ENCODE assay signal across 9 cellular contexts in genomic region chr16:49701867-49702494, GRCh38.
DNase-seq lines count a peak whose midpoint lies in the region; FAIRE-seq and TF ChIP-seq lines count a peak whose summit lies in the region.
"Had no signal": no experiment of that assay in that cellular context is flagged by ENCODE, and none has a peak within 500 bp of the region (broad histone marks: within the 10 kb centered on the region; RNA-seq: fewer than 3 reads in every experiment).

No MANE protein-coding gene starts in this region.

- no peak overlapping the region for H3K9ac ChIP-seq in SK-N-MC (ENCODE audit: insufficient read length)

- TF ChIP-seq CTCF in right atrium auricular region (IDR thresholded peaks at IDR 0.05) (no peak), GM13976 (IDR thresholded peaks at IDR 0.05; ENCODE audit: borderline replicate concordance, control extremely low read depth, extremely low read depth, insufficient read depth, missing control alignments) (no peak), spleen (IDR thresholded peaks at IDR 0.05 in 8 of 11, conservative IDR thresholded peaks at IDR 0.05 in 3 of 11) (no peak)

- H3K36me3 ChIP-seq in SK-N-MC (ENCODE audit: insufficient read depth, low read length): no peaks in the 10 kb centered on the region
- H3K36me3 ChIP-seq in right atrium auricular region: no peaks in the 10 kb centered on the region
- H3K36me3 ChIP-seq in spleen: no peaks in the 10 kb centered on the region

- intact Hi-C loops in posterior vena cava (cut with DNase I) (loop anchor here in 1 of 2 donors (5.0 kb wide), 1 partner anchor 155 kb away; the partner anchor contains the start of gene ZNF423), spleen (cut with DNase I; ENCODE audit: low total_unique reads) (no loop called here)

- DNase-seq in GM12892 (ENCODE audit: insufficient read length): no peak
- DNase-seq in SK-N-MC (ENCODE audit: low read depth, low spot score): peak; percentile 86
- DNase-seq in right atrium auricular region (ENCODE audit: low spot score): peak; percentile 90
- peak; percentile 91 for DNase-seq in posterior vena cava (ENCODE audit: low spot score)
- DNase-seq in activated CD4-positive, alpha-beta T cell treated with anti-CD3 and anti-CD28 coated beads, Interleukin-2, amount 50 U/mL, for 1 hour: no peak
- no peak for DNase-seq in GM13976 (ENCODE audit: low spot score)
- no peak for DNase-seq in spleen
- no peak for DNase-seq in OCI-M2 (lab: John Stamatoyannopoulos, UW; ENCODE audit: unreplicated experiment)
- DNase-seq: central memory CD4-positive, alpha-beta T cell had no signal

- WGBS in spleen, 5 donors: 51 to 80% (median 75%) methylated on average over 15 of the region's 15 CpGs

- TF ChIP-seq POLR2A in GM12892 (IDR thresholded peaks at IDR 0.05; ENCODE audit: low read depth, low read length) (no peak), spleen (IDR thresholded peaks at IDR 0.05) (no peak)

- H3K27ac ChIP-seq in SK-N-MC (peak overlapping the region; percentile 97), right atrium auricular region (peak overlapping the region in 1 of 2 donors; percentile 32), spleen (peak overlapping the region in 1 of 8 donors; percentile 22)

- in situ Hi-C loops in GM13976 (cut with MboI; ENCODE audit: low sequenced_read_pairs, unreplicated experiment): no loop called here

- H3K9me3 ChIP-seq in SK-N-MC (ENCODE audit: low read depth, low read length): no peaks in the 10 kb centered on the region
- no peaks in the 10 kb centered on the region for H3K9me3 ChIP-seq in right atrium auricular region
- peaks cover 0 to 8% (median 0%) of the 10 kb centered on the region in 8 donors for H3K9me3 ChIP-seq in spleen

- H3K27me3 ChIP-seq in right atrium auricular region (no peaks in the 10 kb centered on the region), spleen (replicated peaks in 1 of 7) (peaks cover 0 to 24% (median 0%) of the 10 kb centered on the region in 7 donors)

- H3K4me1 ChIP-seq in right atrium auricular region (peaks cover 0 to 39% of the 10 kb centered on the region in 2 donors), spleen (peaks cover 0 to 17% (median 3%) of the 10 kb centered on the region in 6 donors)

- H3K4me3 ChIP-seq in SK-N-MC (peak overlapping the region; percentile 69), right atrium auricular region (no peak overlapping the region), spleen (no peak overlapping the region)

- FAIRE-seq in GM12892 (lab: Jason Lieb, UNC): peak; percentile 27

Comparison
In these comparisons a context has a peak if more than half of its experiments do, and no peak if none do; other contexts are left out.
1. DNase-seq: peak in SK-N-MC (single experiment), right atrium auricular region (single experiment) and posterior vena cava (single experiment); none in GM12892 (single experiment), activated CD4-positive, alpha-beta T cell treated with anti-CD3 and anti-CD28 coated beads, Interleukin-2, amount 50 U/mL, for 1 hour (single experiment), GM13976 (single experiment), spleen (single experiment) and OCI-M2 (single experiment).